ENCODE assay signal across 1 cellular context in genomic region chr12:114425031-114425626, GRCh38.
TF ChIP-seq lines count a peak whose summit lies in the region.

No MANE protein-coding gene starts in this region.

TF ChIP-seq in HepG2, 621 proteins besides CTCF, POLR2A, EP300 and RAD21 (continued from another document):
- TF ChIP-seq ARID5B (CRISPR knock-in tag; IDR thresholded peaks at IDR 0.05): 0 out of 2 replicates have a peak, but pooled peaks have one; percentile 20
TF ChIP-seq in HepG2: peak in this region for 3.
